ENCODE assay signal across 1 cellular context in the genomic region with DNA sequence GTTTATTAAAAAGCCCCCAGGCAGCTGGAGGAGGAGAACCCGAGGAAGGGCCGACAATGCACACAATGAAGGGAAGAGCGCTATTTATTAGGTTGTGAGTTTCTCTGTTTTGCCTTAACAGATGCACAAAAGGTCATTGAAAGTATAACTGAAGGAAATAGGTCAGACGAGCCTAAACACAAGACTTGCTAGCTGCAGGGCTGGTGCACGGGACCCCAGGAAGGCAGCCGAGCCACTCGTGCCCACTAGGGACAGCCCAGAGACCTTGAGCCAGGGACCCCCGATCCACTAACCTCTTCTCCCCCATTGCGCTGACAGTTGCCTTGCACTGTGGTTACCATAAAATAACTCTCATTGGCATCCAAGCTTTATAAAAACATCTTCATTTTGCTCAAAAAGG.
TF ChIP-seq lines count a peak whose summit lies in the region.

No MANE protein-coding gene starts in this region.

TF ChIP-seq in IMR-90, 13 proteins besides CTCF, POLR2A, EP300 and RAD21:
- no peak for TF ChIP-seq MXI1 (IDR thresholded peaks at IDR 0.05; ENCODE audit: borderline replicate concordance, low read depth, low read length)
- no peak for TF ChIP-seq CHD1 (IDR thresholded peaks at IDR 0.05; ENCODE audit: low read depth, low read length)
- no peak for TF ChIP-seq MAFK (IDR thresholded peaks at IDR 0.05; ENCODE audit: low read depth, low read length)
- TF ChIP-seq USF2 (IDR thresholded peaks at IDR 0.05; ENCODE audit: low read depth, low read length) = no peak
- TF ChIP-seq RCOR1 (IDR thresholded peaks at IDR 0.05; ENCODE audit: insufficient replicate concordance, low read length) = no peak
- no peak for TF ChIP-seq NFE2L2 (IDR thresholded peaks at IDR 0.05; ENCODE audit: low read depth, low read length)
- TF ChIP-seq, protein P1, sequence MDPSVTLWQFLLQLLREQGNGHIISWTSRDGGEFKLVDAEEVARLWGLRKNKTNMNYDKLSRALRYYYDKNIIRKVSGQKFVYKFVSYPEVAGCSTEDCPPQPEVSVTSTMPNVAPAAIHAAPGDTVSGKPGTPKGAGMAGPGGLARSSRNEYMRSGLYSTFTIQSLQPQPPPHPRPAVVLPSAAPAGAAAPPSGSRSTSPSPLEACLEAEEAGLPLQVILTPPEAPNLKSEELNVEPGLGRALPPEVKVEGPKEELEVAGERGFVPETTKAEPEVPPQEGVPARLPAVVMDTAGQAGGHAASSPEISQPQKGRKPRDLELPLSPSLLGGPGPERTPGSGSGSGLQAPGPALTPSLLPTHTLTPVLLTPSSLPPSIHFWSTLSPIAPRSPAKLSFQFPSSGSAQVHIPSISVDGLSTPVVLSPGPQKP (IDR thresholded peaks at IDR 0.05; ENCODE audit: borderline replicate concordance, low read depth, low read length) = no peak
- no peak for TF ChIP-seq CEBPB (IDR thresholded peaks at IDR 0.05; ENCODE audit: low read depth, low read length)
- TF ChIP-seq MAZ (IDR thresholded peaks at IDR 0.05; ENCODE audit: borderline replicate concordance, low read depth, low read length) = no peak
- no peak for TF ChIP-seq RFX5 (IDR thresholded peaks at IDR 0.05; ENCODE audit: low read depth, low read length)
- TF ChIP-seq BHLHE40 (IDR thresholded peaks at IDR 0.05; ENCODE audit: low read depth, low read length) = no peak
TF ChIP-seq in IMR-90: peak in this region for 0.
